In genomic region chr11:119423459-119424254, GRCh38 we compare ENCODE assay signal across 12 cellular contexts. TPM values are rescaled to one million over a fixed set of nuclear protein-coding genes. Genes with fewer than 3 reads are reported as not detected.
A peak's percentile ranks its signal among the peaks of the same experiment; 100 is the strongest.
DNase-seq lines count a peak whose midpoint lies in the region; ATAC-seq and TF ChIP-seq lines count a peak whose summit lies in the region.
"Had no signal": no experiment of that assay in that cellular context is flagged by ENCODE, and none has a peak within 500 bp of the region (broad histone marks: within the 10 kb centered on the region; RNA-seq: fewer than 3 reads in every experiment).

No MANE protein-coding gene starts in this region.

- no peak overlapping the region for H3K9ac ChIP-seq in BLaER1

- H3K4me3 ChIP-seq in BLaER1 (0 out of 2 replicates have a peak overlapping the region, but pooled peaks have one; percentile 62), fibroblast of the aortic adventitia (ENCODE audit: low read depth, low read length) (peak overlapping the region; percentile 82)

- POLR2A ChIA-PET in T-cell (lab: Charles Lee): no interaction called here

- H3K36me3 ChIP-seq in BLaER1: no peaks in the 10 kb centered on the region

- TF ChIP-seq CTCF in fibroblast of the aortic adventitia (IDR thresholded peaks at IDR 0.05; ENCODE audit: insufficient read depth, low read length): no peak

- no peak overlapping the region for H3K27ac Mint-ChIP-seq in T-cell
- H3K27ac Mint-ChIP-seq: T-helper 1 cell treated with Interleukin-12 subunit alpha and Interleukin-12 subunit beta and Interleukin-4 antibody, amounts not matched to agents 30 μg/mL and 1 μg/mL, for 36 hours had no signal

- peaks cover 16% of the 10 kb centered on the region for H3K4me1 ChIP-seq in BLaER1

- CTCF ChIA-PET in T-cell (lab: Charles Lee): no interaction called here

- H3K4me2 ChIP-seq in BLaER1: peak overlapping the region; percentile 73

- H3K4me3 Mint-ChIP-seq in T-cell: peak overlapping the region in 2 of 3 donors; percentile 0 to 73
- H3K4me3 Mint-ChIP-seq: T-helper 1 cell treated with Interleukin-12 subunit alpha and Interleukin-12 subunit beta and Interleukin-4 antibody, amounts not matched to agents 30 μg/mL and 1 μg/mL, for 36 hours had no signal

- H3K4me1 Mint-ChIP-seq in T-cell: peaks cover 11 to 28% (median 20%) of the 10 kb centered on the region in 3 donors

- no peak for ATAC-seq in T-cell (replicated peaks in 1 of 4)
- no peak for ATAC-seq in GM21390 (IDR thresholded peaks at IDR 0.05; ENCODE audit: unreplicated experiment)
- ATAC-seq in GM19023 (IDR thresholded peaks at IDR 0.05; ENCODE audit: unreplicated experiment): no peak

- H3K27me3 Mint-ChIP-seq in T-cell: peaks cover 65 to 68% of the 10 kb centered on the region in 2 donors

- H4K20me1 ChIP-seq in BLaER1: peaks cover 28% of the 10 kb centered on the region

- H3K27ac ChIP-seq in BLaER1: no peak overlapping the region

- no peak for DNase-seq in T-cell
- no peak for DNase-seq in fibroblast of the aortic adventitia (ENCODE audit: low read depth)
- DNase-seq in retina: peak; percentile 47
- DNase-seq in NCI-H2081 (lab: John Stamatoyannopoulos, UW): no peak
- DNase-seq in activated CD4-positive, alpha-beta T cell treated with anti-CD3 and anti-CD28 coated beads for 1 hour: no peak
- DNase-seq: activated T-cell treated with anti-CD3 and anti-CD28 coated beads for 4 hours, cortex of kidney, DMS53 had no signal

- H3K27me3 ChIP-seq in BLaER1: peaks cover 59% of the 10 kb centered on the region

- no peaks in the 10 kb centered on the region for H3K9me3 Mint-ChIP-seq in T-cell
- H3K9me3 Mint-ChIP-seq: T-helper 1 cell treated with Interleukin-12 subunit alpha and Interleukin-12 subunit beta and Interleukin-4 antibody, amounts not matched to agents 30 μg/mL and 1 μg/mL, for 36 hours had no signal

- peaks cover 2% of the 10 kb centered on the region for H3K9me3 ChIP-seq in BLaER1

- no peaks in the 10 kb centered on the region for H3K36me3 Mint-ChIP-seq in T-cell

RNA-seq across cellular contexts. Expression of gene THY1, which starts 0.7 kb away (rescaled TPM):
- total RNA-seq in T-cell (under 1 TPM in 4 of 5 donors, not detected in 1; 0.44 to 0.76 (median 0.48) TPM), fibroblast of the aortic adventitia (ENCODE audit: low replicate concordance) (96.6 and 164 TPM in 2 replicates)

RNA-seq across cellular contexts. Expression of gene USP2, which starts 42.2 kb away (rescaled TPM):
- total RNA-seq in T-cell: 1 to 10 TPM in 1 of 5 donors, under 1 TPM in 4; 0.13 to 3.2 (median 0.44) TPM
- 0.36 TPM in 1 of 2 replicates, not detected in the other for total RNA-seq in fibroblast of the aortic adventitia (ENCODE audit: low replicate concordance)

Comparison
In these comparisons a context has a peak if more than half of its experiments do, and no peak if none do; other contexts are left out.
1. RNA of gene THY1, which starts 0.7 kb away (total RNA-seq): 96.6 to 164 TPM in fibroblast of the aortic adventitia; 0.44 to 0.76 TPM in T-cell; every median in the first group is over 10 times any median in the second.